Comparison of ENCODE assay signal across 20 cellular contexts in the genomic region with DNA sequence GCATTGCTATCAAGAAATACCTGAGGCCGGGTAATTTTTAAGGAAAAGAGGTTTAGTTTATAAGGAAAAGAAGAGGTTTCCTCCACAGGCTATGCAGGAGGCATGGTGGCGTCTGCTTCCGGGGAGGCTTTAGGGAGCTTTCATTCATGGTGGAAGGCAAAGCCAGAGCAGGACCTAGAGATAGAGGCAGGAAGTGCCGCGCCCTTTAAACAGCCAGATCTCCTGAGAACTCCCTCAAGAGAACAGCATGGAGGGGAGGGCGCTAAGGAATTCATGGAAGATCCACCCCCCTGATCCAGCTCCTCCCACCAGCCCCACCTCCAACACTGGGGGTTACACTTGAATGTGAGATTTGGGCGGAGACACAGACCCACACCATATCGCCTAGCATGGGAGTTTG. TPM values are rescaled to one million over a fixed set of nuclear protein-coding genes. Genes with fewer than 3 reads are reported as not detected.
DNase-seq lines count a peak whose midpoint lies in the region; ATAC-seq and TF ChIP-seq lines count a peak whose summit lies in the region.
"Had no signal": no experiment of that assay in that cellular context is flagged by ENCODE, and none has a peak within 500 bp of the region (broad histone marks: within the 10 kb centered on the region; RNA-seq: fewer than 3 reads in every experiment).

No MANE protein-coding gene starts in this region.

- H3K4me1 ChIP-seq in duodenal mucosa (ENCODE audit: control insufficient read depth in 1 of 2, insufficient read depth in 2 of 2, low read length in 2 of 2) (peaks cover 5% of the 10 kb centered on the region in 2 donors), mucosa of descending colon (ENCODE audit: low read depth) (peaks cover 3% of the 10 kb centered on the region), psoas muscle (no peaks in the 10 kb centered on the region)

- intact Hi-C loops in mucosa of descending colon (cut with DNase I, micrococcal nuclease) (no loop called here), psoas muscle (cut with DNase I) (no loop called here), natural killer cell (cut with micrococcal nuclease) (no loop called here)

- no peaks in the 10 kb centered on the region for H3K36me3 ChIP-seq in duodenal mucosa (ENCODE audit: control insufficient read depth in 1 of 2, insufficient read depth in 2 of 2, low read length in 2 of 2)
- no peaks in the 10 kb centered on the region for H3K36me3 ChIP-seq in mucosa of descending colon (ENCODE audit: low read depth)
- H3K36me3 ChIP-seq in psoas muscle (ENCODE audit: insufficient read depth in 1 of 2, low read depth in 1 of 2), result no peaks in the 10 kb centered on the region
- H3K36me3 ChIP-seq: MG63 had no signal

- TF ChIP-seq CTCF in mucosa of descending colon (IDR thresholded peaks at IDR 0.05) (no peak), psoas muscle (IDR thresholded peaks at IDR 0.05) (no peak), natural killer cell (IDR thresholded peaks at IDR 0.05) (no peak)

- peak overlapping the region in 1 of 2 donors; percentile 17 for H3K9ac ChIP-seq in duodenal mucosa (ENCODE audit: low read depth in 1 of 2, low read length in 2 of 2)

- ATAC-seq in mucosa of descending colon (peak; percentile 95), psoas muscle (no peak), natural killer cell (no peak)

- H3K4me3 Mint-ChIP-seq in natural killer cell, result no peak overlapping the region

- no peak overlapping the region for H3K27ac Mint-ChIP-seq in natural killer cell
- H3K27ac Mint-ChIP-seq: CD14-positive monocyte had no signal

- peak; percentile 66 for DNase-seq in NCI-H226
- DNase-seq in mucosa of descending colon, result peak; percentile 76 to 87 (median 81)
- no peak for DNase-seq in psoas muscle
- no peak for DNase-seq in natural killer cell
- no peak for DNase-seq in NCI-H2081 (lab: John Stamatoyannopoulos, UW)
- DNase-seq in stimulated activated CD4-positive, alpha-beta T cell treated with anti-CD3 and anti-CD28 coated beads, Interleukin-4, amount 100 ng/mL, for 24 hours, result no peak
- DNase-seq: DMS 273 treated with DMSO at 0.1 percent for 48 hours, GF-D8, IMR-90, NCI-H1048, NCI-H1436, NCI-H1930, NCI-H526 treated with DMSO at 0.1 percent for 48 hours, Right ventricle myocardium superior had no signal

- no peaks in the 10 kb centered on the region for H3K9me3 ChIP-seq in duodenal mucosa (ENCODE audit: control insufficient read depth in 1 of 2, low read length in 2 of 2)
- no peaks in the 10 kb centered on the region for H3K9me3 ChIP-seq in mucosa of descending colon
- no peaks in the 10 kb centered on the region for H3K9me3 ChIP-seq in psoas muscle
- H3K9me3 ChIP-seq: MG63 had no signal

- no peaks in the 10 kb centered on the region for H3K36me3 Mint-ChIP-seq in natural killer cell
- H3K36me3 Mint-ChIP-seq: CD14-positive monocyte had no signal

- no peaks in the 10 kb centered on the region for H3K9me3 Mint-ChIP-seq in natural killer cell

- H3K4me1 Mint-ChIP-seq in natural killer cell, result no peaks in the 10 kb centered on the region
- H3K4me1 Mint-ChIP-seq: CD14-positive monocyte had no signal

- H3K4me3 ChIP-seq in duodenal mucosa (ENCODE audit: low read depth in 1 of 2, low read length in 2 of 2) (peak overlapping the region; percentile 53 to 57), mucosa of descending colon (no peak overlapping the region), psoas muscle (no peak overlapping the region)
- H3K4me3 ChIP-seq: MG63, SK-N-MC had no signal

- 73 to 77% (median 74%) methylated on average over 8 of the region's 8 CpGs for WGBS in psoas muscle, 3 donors

- H3K27ac ChIP-seq in duodenal mucosa (ENCODE audit: low read depth, low read length) (no peak overlapping the region), psoas muscle (no peak overlapping the region)
- H3K27ac ChIP-seq: HL-60, SK-N-MC had no signal

- H3K27me3 ChIP-seq in duodenal mucosa (ENCODE audit: control insufficient read depth in 1 of 2, insufficient read depth in 2 of 2, low read length in 2 of 2) (no peaks in the 10 kb centered on the region), psoas muscle (ENCODE audit: insufficient read depth in 3 of 3, low read length in 2 of 3) (peaks cover 0 to 13% (median 4%) of the 10 kb centered on the region in 3 donors)
- H3K27me3 ChIP-seq: MG63 had no signal

- peaks cover 26 to 45% of the 10 kb centered on the region in 2 donors for H3K27me3 Mint-ChIP-seq in natural killer cell (ENCODE audit: low read depth in 2 of 2)

RNA-seq across cellular contexts. Expression of a gene that starts 13.9 kb away (rescaled TPM):
- total RNA-seq in mucosa of descending colon (1 to 10 TPM; 1.2 to 3.4 (median 1.5) TPM), psoas muscle (under 1 TPM in 1 of 4 donors, not detected in 3; 0.17 TPM), natural killer cell (not detected)
- polyA plus RNA-seq in psoas muscle, result under 1 TPM in 1 of 3 donors, not detected in 2; 0.01 TPM
- total RNA-seq: HT1080, IMR-90 had no signal
- polyA plus RNA-seq: CD14-positive monocyte, IMR-90 had no signal

Comparison
In these comparisons a context has a peak if more than half of its experiments do, and no peak if none do; other contexts are left out.
1. DNase-seq: peak in NCI-H226 (single experiment) and mucosa of descending colon (3 of 3); none in psoas muscle (0 of 2), natural killer cell (single experiment), NCI-H2081 (0 of 2) and stimulated activated CD4-positive, alpha-beta T cell treated with anti-CD3 and anti-CD28 coated beads, Interleukin-4, amount 100 ng/mL, for 24 hours (single experiment).
2. H3K4me3 ChIP-seq: peak in duodenal mucosa (2 of 2); none in mucosa of descending colon (single experiment) and psoas muscle (single experiment).